In the genomic region with DNA sequence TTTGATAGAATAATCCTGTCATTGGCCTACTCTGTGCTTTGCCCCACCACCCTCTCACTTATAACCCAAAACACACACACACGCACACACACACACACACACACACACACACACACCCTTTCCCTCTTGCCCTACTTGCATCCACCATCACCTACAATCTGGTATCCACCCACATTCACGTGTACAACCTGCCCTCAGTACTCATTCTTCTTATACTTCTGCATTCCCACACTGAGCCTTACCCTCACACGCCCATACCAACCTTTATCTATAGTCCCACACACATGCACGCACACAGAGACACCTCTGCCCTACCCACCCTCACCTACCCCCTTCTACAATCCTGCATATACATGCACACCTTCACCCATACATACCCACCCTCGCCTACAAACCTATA, we compare ENCODE assay signal across 28 cellular contexts.
"Had no signal": no experiment of that assay in that cellular context is flagged by ENCODE, and none has a peak within 500 bp of the region (broad histone marks: within the 10 kb centered on the region; RNA-seq: fewer than 3 reads in every experiment).

No MANE protein-coding gene starts in this region.

- H3K9me3 ChIP-seq: left lung, lower lobe of right lung, neutrophil, psoas muscle, right atrium auricular region, right lobe of liver, stomach, testis, thyroid gland, vagina had no signal

- H3K36me3 Mint-ChIP-seq: stimulated activated naive B cell treated with anti-CD40 and anti-IgM and Interleukin-4, amounts not matched to agents 10 μg/mL and 1 μg/mL and 100 μg/mL, for 72 hours; type B pancreatic cell had no signal

- H2AFZ ChIP-seq: parathyroid adenoma had no signal

- H3K36me3 ChIP-seq: left lung, lower lobe of right lung, neutrophil, right atrium auricular region, right lobe of liver, stomach, thyroid gland, vagina had no signal

- H3K9me3 Mint-ChIP-seq: neural crest cell, type B pancreatic cell had no signal

- DNase-seq: head of caudate nucleus; hippocampal formation; kidney glomerular epithelial cell; left cardiac atrium; left lung; lower lobe of right lung; mammary epithelial cell; mesenchymal stem cell; naive thymus-derived CD8-positive, alpha-beta T cell; occipital lobe; psoas muscle; right lobe of liver; stimulated activated CD4-positive, alpha-beta T cell treated with anti-CD3 and anti-CD28 coated beads, Interleukin-12 subunit alpha, Interleukin-12 subunit beta, amount 100 ng/mL, for 4 hours; stimulated activated CD4-positive, alpha-beta T cell treated with anti-CD3 and anti-CD28 coated beads, Interleukin-15, amount 100 ng/mL, for 24 hours; stimulated activated CD4-positive, alpha-beta T cell treated with anti-CD3 and anti-CD28 coated beads, Interleukin-2, amount 100 ng/mL, for 24 hours; stimulated activated CD4-positive, alpha-beta T cell treated with anti-CD3 and anti-CD28 coated beads, Interleukin-4, amount 100 ng/mL, for 1 hour; stimulated activated naive B cell treated with anti-CD40 and anti-IgM and Interleukin-4, amounts not matched to agents 10 μg/mL and 1 μg/mL and 100 μg/mL, for 72 hours; stimulated activated naive CD8-positive, alpha-beta T cell treated with anti-CD3 and anti-CD28 coated beads, Interleukin-15, Interleukin-2, amounts not matched to agents 100 U/mL and 50 U/mL, for 24 hours; stomach; testis; thyroid gland had no signal

- H3K4me3 Mint-ChIP-seq: naive thymus-derived CD8-positive, alpha-beta T cell; nephron; neural crest cell; stimulated activated naive B cell treated with anti-CD40 and anti-IgM and Interleukin-4, amounts not matched to agents 10 μg/mL and 1 μg/mL and 100 μg/mL, for 72 hours; type B pancreatic cell had no signal

- H3K27me3 ChIP-seq: left lung, neutrophil, right atrium auricular region, right lobe of liver, stomach, testis, thyroid gland, vagina had no signal

- H3K9ac ChIP-seq: parathyroid adenoma had no signal

- H3K4me1 ChIP-seq: lower lobe of right lung, parathyroid adenoma, psoas muscle, right atrium auricular region, testis, thyroid gland, vagina had no signal

- H3K27ac ChIP-seq: left lung, lower lobe of right lung, neutrophil, parathyroid adenoma, psoas muscle, right atrium auricular region, right lobe of liver, stomach, testis, thyroid gland, vagina had no signal

- H3K27ac Mint-ChIP-seq: naive thymus-derived CD8-positive, alpha-beta T cell; nephron; stimulated activated naive B cell treated with anti-CD40 and anti-IgM and Interleukin-4, amounts not matched to agents 10 μg/mL and 1 μg/mL and 100 μg/mL, for 72 hours; type B pancreatic cell had no signal

- H3K27me3 Mint-ChIP-seq: type B pancreatic cell had no signal

- H3K4me1 Mint-ChIP-seq: naive thymus-derived CD8-positive, alpha-beta T cell; nephron; neural crest cell; stimulated activated naive B cell treated with anti-CD40 and anti-IgM and Interleukin-4, amounts not matched to agents 10 μg/mL and 1 μg/mL and 100 μg/mL, for 72 hours had no signal

- ATAC-seq: left cardiac atrium; left lung; lower lobe of right lung; naive thymus-derived CD8-positive, alpha-beta T cell; psoas muscle; right lobe of liver; stimulated activated naive B cell treated with anti-CD40 and anti-IgM and Interleukin-4, amounts not matched to agents 10 μg/mL and 1 μg/mL and 100 μg/mL, for 72 hours; stimulated activated naive CD8-positive, alpha-beta T cell treated with anti-CD3 and anti-CD28 coated beads, Interleukin-15, Interleukin-2, amounts not matched to agents 100 U/mL and 50 U/mL, for 24 hours had no signal

- H3K79me2 ChIP-seq: parathyroid adenoma had no signal

- H3K4me3 ChIP-seq: left lung, lower lobe of right lung, psoas muscle, right atrium auricular region, right lobe of liver, stomach, testis, thyroid gland, vagina had no signal
